In genomic region chr22:48609279-48609865, GRCh38 we compare ENCODE assay signal across 24 cellular contexts.
"Had no signal": no experiment of that assay in that cellular context is flagged by ENCODE, and none has a peak within 500 bp of the region (broad histone marks: within the 10 kb centered on the region; RNA-seq: fewer than 3 reads in every experiment).

No MANE protein-coding gene starts in this region.

- DNase-seq: colonic mucosa; cortex of kidney; effector CD8-positive, alpha-beta T cell; effector memory CD8-positive, alpha-beta T cell; endodermal cell; erythroblast; esophagus squamous epithelium; foreskin fibroblast; foreskin melanocyte; gastrocnemius medialis; glutamatergic neuron; head of caudate nucleus; heart right ventricle; hippocampal formation; left cardiac atrium; left ventricle myocardium superior; lower lobe of right lung; mesenchymal stem cell; mucosa of descending colon had no signal

- H3K9me3 ChIP-seq: colonic mucosa, esophagus squamous epithelium, gastrocnemius medialis, lower lobe of right lung, mucosa of descending colon had no signal

- H3K4me3 ChIP-seq: colonic mucosa, esophagus squamous epithelium, gastrocnemius medialis, heart right ventricle, left lung, lower lobe of right lung, mucosa of descending colon had no signal

- H3K27me3 Mint-ChIP-seq: dendritic cell treated with granulocyte-macrophage colony-stimulating factor and Interleukin-4, amounts not matched to agents 40 ng/mL and 50 ng/mL, for 4 days; effector memory CD8-positive, alpha-beta T cell had no signal

- ATAC-seq: effector memory CD8-positive, alpha-beta T cell; esophagus mucosa; gastrocnemius medialis; left cardiac atrium; left lung; left ventricle myocardium superior; lower lobe of right lung; mucosa of descending colon had no signal

- H3K27me3 ChIP-seq: colonic mucosa, esophagus squamous epithelium, gastrocnemius medialis, left lung had no signal

- H3K36me3 Mint-ChIP-seq: mesothelial cell of epicardium had no signal

- H3K4me1 Mint-ChIP-seq: endodermal cell, mesothelial cell of epicardium had no signal

- H3K27ac Mint-ChIP-seq: dendritic cell treated with granulocyte-macrophage colony-stimulating factor and Interleukin-4, amounts not matched to agents 40 ng/mL and 50 ng/mL, for 4 days; effector memory CD8-positive, alpha-beta T cell; endodermal cell; mesothelial cell of epicardium had no signal

- H3K4me3 Mint-ChIP-seq: dendritic cell treated with granulocyte-macrophage colony-stimulating factor and Interleukin-4, amounts not matched to agents 40 ng/mL and 50 ng/mL, for 4 days; effector memory CD8-positive, alpha-beta T cell; endodermal cell; mesothelial cell of epicardium had no signal

- H3K4me1 ChIP-seq: colonic mucosa, esophagus squamous epithelium, gastrocnemius medialis, heart right ventricle, left lung, lower lobe of right lung had no signal

- H3K36me3 ChIP-seq: colonic mucosa, esophagus squamous epithelium, gastrocnemius medialis, heart right ventricle, left lung, lower lobe of right lung had no signal

- H3K27ac ChIP-seq: colonic mucosa, epithelial cell of prostate, esophagus squamous epithelium, gastrocnemius medialis, heart right ventricle, left lung, lower lobe of right lung had no signal
